ENCODE assay signal across 8 cellular contexts in genomic region chr3:131501949-131502348, GRCh38. TPM values are rescaled to one million over a fixed set of nuclear protein-coding genes. Genes with fewer than 3 reads are reported as not detected.
DNase-seq lines count a peak whose midpoint lies in the region; ATAC-seq and TF ChIP-seq lines count a peak whose summit lies in the region.

No MANE protein-coding gene starts in this region.

- peak overlapping the region; percentile 79 to 87 (median 84) for H3K27ac ChIP-seq in transverse colon

- peaks cover 34% of the 10 kb centered on the region for H3K4me1 Mint-ChIP-seq in activated naive CD8-positive, alpha-beta T cell treated with anti-CD3 and anti-CD28 coated beads for 36 hours

- no peak for TF ChIP-seq EP300 in transverse colon (IDR thresholded peaks at IDR 0.05; ENCODE audit: low read depth)

- DNase-seq in AG04449 (ENCODE audit: low read depth, low spot score) (no peak), left lobe of liver (ENCODE audit: low spot score) (no peak), transverse colon (no peak), Ammon's horn (ENCODE audit: low spot score) (no peak)
- no peak for DNase-seq in activated naive CD8-positive, alpha-beta T cell treated with anti-CD3 and anti-CD28 coated beads for 36 hours
- DNase-seq in activated CD4-positive, CD25-positive, alpha-beta regulatory T cell treated with anti-CD3 and anti-CD28 coated beads, Interleukin-2, amount 50 U/mL, for 72 hours = no peak

- H3K27ac Mint-ChIP-seq in activated naive CD8-positive, alpha-beta T cell treated with anti-CD3 and anti-CD28 coated beads for 36 hours = peak overlapping the region; percentile 99

- H3K27me3 Mint-ChIP-seq in activated naive CD8-positive, alpha-beta T cell treated with anti-CD3 and anti-CD28 coated beads for 36 hours = no peaks in the 10 kb centered on the region

- WGBS in transverse colon (ENCODE audit: low coverage in 1 of 2), 2 donors = 29 to 45% methylated on average over 2 of the region's 2 CpGs

- peaks cover 36% of the 10 kb centered on the region for H3K36me3 Mint-ChIP-seq in activated naive CD8-positive, alpha-beta T cell treated with anti-CD3 and anti-CD28 coated beads for 36 hours

- in situ Hi-C loops in transverse colon (cut with MboI; ENCODE audit: low pct_ligation_motif_present in 1 of 4, low pct_unique_long_range_greater_than_20kb in 1 of 4, low sequenced_read_pairs in 3 of 4) = loop anchor here in 1 of 4 donors (25.0 kb wide), 1 partner anchor 465 kb away; the partner anchor contains the start of genes ASTE1 and NEK11

- intact Hi-C loops in transverse colon (cut with DNase I; ENCODE audit: low total_unique reads) = no loop called here

- CTCF ChIA-PET in AG04449 (lab: Yijun Ruan, JAX) = no interaction called here

- H3K9me3 ChIP-seq in transverse colon = no peaks in the 10 kb centered on the region

- H3K36me3 ChIP-seq in transverse colon = peaks cover 0 to 32% (median 12%) of the 10 kb centered on the region in 4 donors

- POLR2A ChIA-PET in AG04449 (lab: Yijun Ruan, JAX) = interaction anchor here (1.2 kb wide), 1 partner anchor 10 kb away, joined by 3 read pairs; no protein-coding TSS in a partner anchor

- H3K27me3 ChIP-seq in transverse colon = no peaks in the 10 kb centered on the region

- H3K4me3 ChIP-seq in AG04449 (ENCODE audit: low read depth, low read length) (peak overlapping the region; percentile 98), transverse colon (peak overlapping the region; percentile 74 to 95 (median 88))

- peak overlapping the region; percentile 99 for H3K4me3 Mint-ChIP-seq in activated naive CD8-positive, alpha-beta T cell treated with anti-CD3 and anti-CD28 coated beads for 36 hours

- TF ChIP-seq CTCF in AG04449 (IDR thresholded peaks at IDR 0.05; ENCODE audit: insufficient read depth, low read length, missing control alignments) = no peak
- TF ChIP-seq CTCF in transverse colon (IDR thresholded peaks at IDR 0.05) = no peak

- peaks cover 13 to 24% (median 17%) of the 10 kb centered on the region in 4 donors for H3K4me1 ChIP-seq in transverse colon

- H3K9me3 Mint-ChIP-seq in activated naive CD8-positive, alpha-beta T cell treated with anti-CD3 and anti-CD28 coated beads for 36 hours = no peaks in the 10 kb centered on the region

- TF ChIP-seq POLR2A in transverse colon (IDR thresholded peaks at IDR 0.05) = no peak

- ATAC-seq in GM21526 (IDR thresholded peaks at IDR 0.05; ENCODE audit: low FRiP score, unreplicated experiment) = peak; percentile 8
- ATAC-seq in left lobe of liver = peak; percentile 6
- ATAC-seq in GM21619 (IDR thresholded peaks at IDR 0.05; ENCODE audit: unreplicated experiment) = no peak

RNA-seq across cellular contexts. Expression of gene MRPL3, which starts 0.8 kb away (rescaled TPM):
- 100 to 1,000 TPM; 221 to 229 TPM for total RNA-seq in activated naive CD8-positive, alpha-beta T cell treated with anti-CD3 and anti-CD28 coated beads for 36 hours
- 30.6 TPM for total RNA-seq in left lobe of liver
- total RNA-seq in transverse colon = 10 to 100 TPM; 23.9 to 64.3 (median 37.4) TPM
